12 cellular contexts compared by ENCODE assay signal in genomic region chr18:58997811-58998337, GRCh38.
DNase-seq lines count a peak whose midpoint lies in the region; ATAC-seq and TF ChIP-seq lines count a peak whose summit lies in the region.
"Had no signal": no experiment of that assay in that cellular context is flagged by ENCODE, and none has a peak within 500 bp of the region (broad histone marks: within the 10 kb centered on the region; RNA-seq: fewer than 3 reads in every experiment).

No MANE protein-coding gene starts in this region.

- H3K36me3 ChIP-seq in BJ (ENCODE audit: control insufficient read depth, insufficient read depth, low read length), result no peaks in the 10 kb centered on the region

- H3K4me3 Mint-ChIP-seq in activated CD4-positive, alpha-beta memory T cell treated with anti-CD3 and anti-CD28 coated beads for 36 hours, result no peak overlapping the region
- H3K4me3 Mint-ChIP-seq: activated naive CD4-positive, alpha-beta T cell treated with anti-CD3 and anti-CD28 coated beads, Interleukin-2, amount 50 U/mL, for 24 hours; CD8-positive, alpha-beta memory T cell had no signal

- CTCF ChIA-PET in BJ (lab: Yijun Ruan, JAX), result no interaction called here
- CTCF ChIA-PET in activated CD4-positive, alpha-beta memory T cell treated with anti-CD3 and anti-CD28 coated beads for 36 hours (lab: Charles Lee), result no interaction called here

- no peak overlapping the region for H3K4me3 ChIP-seq in BJ (ENCODE audit: low read depth, low read length)
- no peak overlapping the region for H3K4me3 ChIP-seq in fibroblast of the aortic adventitia (ENCODE audit: low read depth, low read length)

- H3K27me3 ChIP-seq in BJ (ENCODE audit: control insufficient read depth, insufficient read depth, low read length), result no peaks in the 10 kb centered on the region

- POLR2A ChIA-PET in BJ (lab: Charles Lee), result interaction anchor here (1.1 kb wide), 1 partner anchor 133 kb away, joined by 4 read pairs; the partner anchor contains the start of gene ZNF532
- POLR2A ChIA-PET in activated CD4-positive, alpha-beta memory T cell treated with anti-CD3 and anti-CD28 coated beads for 36 hours (lab: Charles Lee), result no interaction called here

- peak; percentile 98 for DNase-seq in BJ (ENCODE audit: low read depth)
- DNase-seq in fibroblast of the aortic adventitia (ENCODE audit: low read depth), result peak; percentile 93
- DNase-seq in posterior vena cava (ENCODE audit: low spot score), result peak; percentile 87
- no peak for DNase-seq in superior temporal gyrus (ENCODE audit: extremely low spot score)
- DNase-seq in NCI-H1694 treated with DMSO at 0.1 percent for 48 hours (lab: John Stamatoyannopoulos, UW), result no peak
- DNase-seq in activated CD4-positive, alpha-beta memory T cell treated with anti-CD3 and anti-CD28 coated beads for 36 hours, result no peak
- DNase-seq in HuH-7 (ENCODE audit: low spot score), result no peak
- DNase-seq: CD8-positive, alpha-beta memory T cell had no signal

- ATAC-seq in SK-N-SH treated with all-trans-retinoic acid at 6 μM for 48 hours, result peak; percentile 77
- ATAC-seq: activated CD4-positive, CD25-positive, alpha-beta regulatory T cell treated with anti-CD3 and anti-CD28 coated beads, Interleukin-2, amount 50 U/mL, for 24 hours had no signal

- H3K27ac Mint-ChIP-seq in activated CD4-positive, alpha-beta memory T cell treated with anti-CD3 and anti-CD28 coated beads for 36 hours, result no peak overlapping the region
- H3K27ac Mint-ChIP-seq: activated naive CD4-positive, alpha-beta T cell treated with anti-CD3 and anti-CD28 coated beads, Interleukin-2, amount 50 U/mL, for 24 hours; CD8-positive, alpha-beta memory T cell; progenitor cell of endocrine pancreas had no signal

- H3K9me3 Mint-ChIP-seq in activated CD4-positive, alpha-beta memory T cell treated with anti-CD3 and anti-CD28 coated beads for 36 hours, result no peaks in the 10 kb centered on the region
- H3K9me3 Mint-ChIP-seq: activated naive CD4-positive, alpha-beta T cell treated with anti-CD3 and anti-CD28 coated beads, Interleukin-2, amount 50 U/mL, for 24 hours; CD8-positive, alpha-beta memory T cell had no signal

- H3K4me1 Mint-ChIP-seq in activated CD4-positive, alpha-beta memory T cell treated with anti-CD3 and anti-CD28 coated beads for 36 hours (ENCODE audit: low read depth), result no peaks in the 10 kb centered on the region
- H3K4me1 Mint-ChIP-seq: activated naive CD4-positive, alpha-beta T cell treated with anti-CD3 and anti-CD28 coated beads, Interleukin-2, amount 50 U/mL, for 24 hours; CD8-positive, alpha-beta memory T cell had no signal

- H3K27me3 Mint-ChIP-seq in activated CD4-positive, alpha-beta memory T cell treated with anti-CD3 and anti-CD28 coated beads for 36 hours, result peaks cover 8% of the 10 kb centered on the region
- H3K27me3 Mint-ChIP-seq: progenitor cell of endocrine pancreas had no signal

- intact Hi-C loops in posterior vena cava (cut with DNase I), result loop anchor here (5.0 to 10.0 kb wide), 2 partner anchors 47 to 211 kb away; no protein-coding TSS in a partner anchor
- intact Hi-C loops in activated CD4-positive, alpha-beta memory T cell treated with anti-CD3 and anti-CD28 coated beads for 36 hours (cut with micrococcal nuclease), result no loop called here

- TF ChIP-seq CTCF in BJ (IDR thresholded peaks at IDR 0.05; ENCODE audit: insufficient read depth, low read depth, low read length), result 0 out of 2 replicates have a peak, but pooled peaks have one; percentile 2
- no peak for TF ChIP-seq CTCF in fibroblast of the aortic adventitia (IDR thresholded peaks at IDR 0.05; ENCODE audit: insufficient read depth, low read length)

- no peaks in the 10 kb centered on the region for H3K36me3 Mint-ChIP-seq in activated CD4-positive, alpha-beta memory T cell treated with anti-CD3 and anti-CD28 coated beads for 36 hours
- H3K36me3 Mint-ChIP-seq: activated naive CD4-positive, alpha-beta T cell treated with anti-CD3 and anti-CD28 coated beads, Interleukin-2, amount 50 U/mL, for 24 hours; CD8-positive, alpha-beta memory T cell had no signal

TF ChIP-seq in SK-N-SH treated with all-trans-retinoic acid at 6 μM for 48 hours, 23 proteins besides CTCF, POLR2A, EP300 and RAD21:
- TF ChIP-seq TOX (CRISPR knock-in tag; IDR thresholded peaks at IDR 0.05; ENCODE audit: borderline replicate concordance) (peak; percentile 45; the same call in 1 of the 2 replicates), SNAI2 (CRISPR knock-in tag; IDR thresholded peaks at IDR 0.05) (no peak), ZC3H10 (CRISPR knock-in tag; IDR thresholded peaks at IDR 0.05) (peak; percentile 81), RARB (CRISPR knock-in tag; IDR thresholded peaks at IDR 0.05) (peak; percentile 77; the same call in 1 of the 2 replicates), ISL1 (CRISPR knock-in tag; IDR thresholded peaks at IDR 0.05) (peak; percentile 91), BACH2 (CRISPR knock-in tag; IDR thresholded peaks at IDR 0.05; ENCODE audit: borderline replicate concordance) (no peak), CSRNP3 (CRISPR knock-in tag; IDR thresholded peaks at IDR 0.05) (no peak)
TF ChIP-seq in SK-N-SH treated with all-trans-retinoic acid at 6 μM for 48 hours: peak in this region for 4.

Comparison
In these comparisons a context has a peak if more than half of its experiments do, and no peak if none do; other contexts are left out.
1. DNase-seq: peak in BJ (single experiment), fibroblast of the aortic adventitia (single experiment) and posterior vena cava (single experiment); none in superior temporal gyrus (single experiment), NCI-H1694 treated with DMSO at 0.1 percent for 48 hours (single experiment), activated CD4-positive, alpha-beta memory T cell treated with anti-CD3 and anti-CD28 coated beads for 36 hours (single experiment) and HuH-7 (single experiment).